In the genomic region with DNA sequence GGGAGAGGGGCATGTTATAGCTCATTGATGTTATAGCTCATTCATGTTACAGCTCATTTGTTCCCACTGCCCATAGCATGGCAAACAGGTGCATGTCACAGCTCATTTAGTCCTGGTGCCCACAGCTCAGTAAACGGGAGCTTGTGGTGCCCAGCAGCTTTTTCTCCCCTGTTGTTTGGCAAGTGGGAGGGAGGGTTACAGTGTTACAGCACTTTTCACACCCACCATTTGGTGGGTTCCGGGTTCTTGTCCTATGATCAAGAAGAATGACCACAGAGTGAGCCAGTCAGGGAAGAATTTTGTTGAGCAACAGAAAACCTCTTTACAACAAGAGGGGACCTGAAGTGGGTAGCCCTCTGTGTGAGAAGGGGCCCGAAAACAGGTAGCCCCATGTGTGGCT, we compare ENCODE assay signal across 17 cellular contexts.
"Had no signal": no experiment of that assay in that cellular context is flagged by ENCODE, and none has a peak within 500 bp of the region (broad histone marks: within the 10 kb centered on the region; RNA-seq: fewer than 3 reads in every experiment).

No MANE protein-coding gene starts in this region.

- H3K4me3 Mint-ChIP-seq: activated CD4-positive, alpha-beta memory T cell treated with anti-CD3 and anti-CD28 coated beads, Interleukin-2, amount 10 ng/mL, durations not matched to agents 7 days and 5 days; activated naive CD8-positive, alpha-beta T cell treated with anti-CD3 and anti-CD28 coated beads for 36 hours; activated T-cell treated with anti-CD3 and anti-CD28 coated beads, Interleukin-2, amount 50 U/mL, for 72 hours had no signal

- H3K27me3 Mint-ChIP-seq: activated CD4-positive, alpha-beta memory T cell treated with anti-CD3 and anti-CD28 coated beads, Interleukin-2, amount 10 ng/mL, durations not matched to agents 7 days and 5 days; activated naive CD8-positive, alpha-beta T cell treated with anti-CD3 and anti-CD28 coated beads for 36 hours had no signal

- H3K27ac ChIP-seq: breast epithelium, esophagus muscularis mucosa, right lobe of liver, testis, uterus had no signal

- H3K4me3 ChIP-seq: breast epithelium, esophagus muscularis mucosa, right lobe of liver, testis, uterus had no signal

- H3K36me3 Mint-ChIP-seq: activated naive CD8-positive, alpha-beta T cell treated with anti-CD3 and anti-CD28 coated beads for 36 hours had no signal

- H3K36me3 ChIP-seq: breast epithelium, esophagus muscularis mucosa, right lobe of liver, uterus had no signal

- DNase-seq: activated CD4-positive, alpha-beta memory T cell treated with anti-CD3 and anti-CD28 coated beads, Interleukin-2, amount 10 ng/mL, durations not matched to agents 7 days and 5 days; activated CD4-positive, alpha-beta T cell treated with anti-CD3 and anti-CD28 coated beads for 1 hour; activated gamma-delta T cell treated with Interleukin-2 at 50 U/mL for 16 hours; activated naive CD8-positive, alpha-beta T cell treated with anti-CD3 and anti-CD28 coated beads for 36 hours; activated T-cell treated with anti-CD3 and anti-CD28 coated beads, Interleukin-2, amount 50 U/mL, for 72 hours; anterior cingulate cortex; islet precursor cell; left ventricle myocardium superior; mesenchymal stem cell; right lobe of liver; stimulated activated CD4-positive, alpha-beta T cell treated with anti-CD3 and anti-CD28 coated beads, Interleukin-12 subunit alpha, Interleukin-12 subunit beta, amount 100 ng/mL, for 4 hours; stimulated activated naive CD4-positive, alpha-beta T cell treated with Interleukin-2 at 50 U/mL for 16 hours; T-helper 9 cell; testis; uterus had no signal

- H3K9me3 Mint-ChIP-seq: activated CD4-positive, alpha-beta memory T cell treated with anti-CD3 and anti-CD28 coated beads, Interleukin-2, amount 10 ng/mL, durations not matched to agents 7 days and 5 days; activated naive CD8-positive, alpha-beta T cell treated with anti-CD3 and anti-CD28 coated beads for 36 hours; activated T-cell treated with anti-CD3 and anti-CD28 coated beads, Interleukin-2, amount 50 U/mL, for 72 hours had no signal

- H3K4me1 Mint-ChIP-seq: activated naive CD8-positive, alpha-beta T cell treated with anti-CD3 and anti-CD28 coated beads for 36 hours had no signal

- H3K9me3 ChIP-seq: breast epithelium, esophagus muscularis mucosa, right lobe of liver, testis, uterus had no signal

- ATAC-seq: activated T-cell treated with anti-CD3 and anti-CD28 coated beads, Interleukin-2, amount 50 U/mL, for 72 hours; left ventricle myocardium superior; right lobe of liver had no signal

- H3K27me3 ChIP-seq: breast epithelium, esophagus muscularis mucosa, right lobe of liver, testis, uterus had no signal

- H3K27ac Mint-ChIP-seq: activated CD4-positive, alpha-beta memory T cell treated with anti-CD3 and anti-CD28 coated beads, Interleukin-2, amount 10 ng/mL, durations not matched to agents 7 days and 5 days; activated naive CD8-positive, alpha-beta T cell treated with anti-CD3 and anti-CD28 coated beads for 36 hours; activated T-cell treated with anti-CD3 and anti-CD28 coated beads, Interleukin-2, amount 50 U/mL, for 72 hours had no signal

- H3K4me1 ChIP-seq: breast epithelium, right lobe of liver, uterus had no signal
